ENCODE assay signal across 1 cellular context in the genomic region with DNA sequence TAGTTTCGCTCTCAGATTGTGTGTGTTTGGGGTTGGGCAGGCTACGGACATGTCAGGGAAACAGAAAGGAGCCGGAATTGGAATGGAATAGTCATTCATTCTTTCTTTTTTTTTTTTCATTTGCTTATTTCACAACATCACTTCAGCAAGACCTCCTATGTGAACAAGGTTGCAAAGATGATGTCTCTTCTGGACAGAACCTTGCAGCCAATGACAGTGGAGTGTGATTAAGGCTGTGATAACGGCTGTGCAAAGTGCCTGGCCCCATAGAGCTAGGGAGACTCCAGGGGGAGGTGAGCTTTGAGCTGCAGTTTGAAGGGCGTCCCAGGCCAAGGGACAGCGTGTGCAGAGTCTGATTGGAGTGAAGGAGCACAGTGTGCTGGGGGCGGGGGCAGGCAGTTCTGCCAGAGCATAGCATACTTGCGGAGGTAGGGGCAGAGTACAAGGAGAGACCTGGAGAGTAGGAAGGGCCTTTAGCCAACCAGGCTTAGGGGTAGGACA.
TF ChIP-seq lines count a peak whose summit lies in the region.

No MANE protein-coding gene starts in this region.

TF ChIP-seq in HepG2, 621 proteins besides CTCF, POLR2A, EP300 and RAD21 (continued from another document and continues in another):
- TF ChIP-seq, protein P1, sequence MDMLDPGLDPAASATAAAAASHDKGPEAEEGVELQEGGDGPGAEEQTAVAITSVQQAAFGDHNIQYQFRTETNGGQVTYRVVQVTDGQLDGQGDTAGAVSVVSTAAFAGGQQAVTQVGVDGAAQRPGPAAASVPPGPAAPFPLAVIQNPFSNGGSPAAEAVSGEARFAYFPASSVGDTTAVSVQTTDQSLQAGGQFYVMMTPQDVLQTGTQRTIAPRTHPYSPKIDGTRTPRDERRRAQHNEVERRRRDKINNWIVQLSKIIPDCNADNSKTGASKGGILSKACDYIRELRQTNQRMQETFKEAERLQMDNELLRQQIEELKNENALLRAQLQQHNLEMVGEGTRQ (IDR thresholded peaks at IDR 0.05; ENCODE audit: low read depth, low read length) = no peak
- TF ChIP-seq, protein P1 (CRISPR knock-in tag; IDR thresholded peaks at IDR 0.05; ENCODE audit: borderline replicate concordance) = no peak
- TF ChIP-seq ZNF44 (CRISPR knock-in tag; IDR thresholded peaks at IDR 0.05) (no peak), HOXD1 (CRISPR knock-in tag; IDR thresholded peaks at IDR 0.05) (no peak), MAZ (IDR thresholded peaks at IDR 0.05; ENCODE audit: borderline replicate concordance, low read depth, low read length) (peak; percentile 70; the same call in 1 of the 2 replicates), MAZ (CRISPR knock-in tag; IDR thresholded peaks at IDR 0.05; ENCODE audit: low read depth) (no peak), ZNF678 (CRISPR knock-in tag; IDR thresholded peaks at IDR 0.05) (no peak), NFKBIZ (CRISPR knock-in tag; IDR thresholded peaks at IDR 0.05) (no peak), CBX5 (CRISPR knock-in tag; IDR thresholded peaks at IDR 0.05; ENCODE audit: borderline replicate concordance) (no peak; the same call in 1 of the 2 replicates), ZNF367 (CRISPR knock-in tag; IDR thresholded peaks at IDR 0.05; ENCODE audit: borderline replicate concordance) (no peak), ZNF850 (CRISPR knock-in tag; conservative IDR thresholded peaks at IDR 0.05) (no peak), KDM6A (CRISPR knock-in tag; IDR thresholded peaks at IDR 0.05; ENCODE audit: low read depth) (peak; percentile 52; the same call in 1 of the 2 replicates), YEATS4 (CRISPR knock-in tag; IDR thresholded peaks at IDR 0.05; ENCODE audit: borderline replicate concordance) (peak; percentile 58; the same call in 1 of the 2 replicates), SUZ12 (IDR thresholded peaks at IDR 0.05; ENCODE audit: low read depth, low read length) (no peak), TBL1XR1 (IDR thresholded peaks at IDR 0.05; ENCODE audit: borderline replicate concordance, low read length, partially characterized antibody) (no peak), SAFB2 (CRISPR knock-in tag; IDR thresholded peaks at IDR 0.05; ENCODE audit: borderline replicate concordance, low read depth) (no peak), ZNF556 (CRISPR knock-in tag; IDR thresholded peaks at IDR 0.05; ENCODE audit: borderline replicate concordance) (no peak), ZSCAN12 (CRISPR knock-in tag; IDR thresholded peaks at IDR 0.05) (no peak), DNMT3B (CRISPR knock-in tag; conservative IDR thresholded peaks at IDR 0.05) (no peak), MED13 (CRISPR knock-in tag; IDR thresholded peaks at IDR 0.05) (no peak), HOXA9 (CRISPR knock-in tag; IDR thresholded peaks at IDR 0.05; ENCODE audit: borderline replicate concordance) (no peak), FOXK2 (IDR thresholded peaks at IDR 0.05) (no peak; the same call in 1 of the 2 replicates), ZNF781 (CRISPR knock-in tag; IDR thresholded peaks at IDR 0.05; ENCODE audit: borderline replicate concordance, not compliant biosample characterization) (no peak), TAF1 (CRISPR knock-in tag; IDR thresholded peaks at IDR 0.05) (peak; percentile 51), TMF1 (CRISPR knock-in tag; IDR thresholded peaks at IDR 0.05; ENCODE audit: low read depth) (no peak), NCOR1 (IDR thresholded peaks at IDR 0.05; ENCODE audit: borderline replicate concordance, low read length) (peak; percentile 95), CC2D1A (CRISPR knock-in tag; IDR thresholded peaks at IDR 0.05) (no peak), HDAC2 (CRISPR knock-in tag; IDR thresholded peaks at IDR 0.05) (peak; percentile 85), BCL6 (CRISPR knock-in tag; IDR thresholded peaks at IDR 0.05) (peak; percentile 4; the same call in 1 of the 2 replicates), ZBTB7A (CRISPR knock-in tag; IDR thresholded peaks at IDR 0.05) (no peak), JUNB (CRISPR knock-in tag; IDR thresholded peaks at IDR 0.05; ENCODE audit: borderline replicate concordance) (peak; percentile 45; the same call in 1 of the 2 replicates), CCAR2 (optimal IDR thresholded peaks at IDR 0.05; ENCODE audit: low read depth, low read length) (no peak), ATF7 (IDR thresholded peaks at IDR 0.05) (peak; percentile 20; the same call in 1 of the 2 replicates), ATF7 (CRISPR knock-in tag; IDR thresholded peaks at IDR 0.05) (no peak), ZNF350 (CRISPR knock-in tag; IDR thresholded peaks at IDR 0.05; ENCODE audit: borderline replicate concordance, low read depth) (peak; percentile 63), ZFP90 (CRISPR knock-in tag; IDR thresholded peaks at IDR 0.05; ENCODE audit: borderline replicate concordance) (0 out of 2 replicates have a peak, but pooled peaks have one; percentile 39)
- TF ChIP-seq, protein P2, sequence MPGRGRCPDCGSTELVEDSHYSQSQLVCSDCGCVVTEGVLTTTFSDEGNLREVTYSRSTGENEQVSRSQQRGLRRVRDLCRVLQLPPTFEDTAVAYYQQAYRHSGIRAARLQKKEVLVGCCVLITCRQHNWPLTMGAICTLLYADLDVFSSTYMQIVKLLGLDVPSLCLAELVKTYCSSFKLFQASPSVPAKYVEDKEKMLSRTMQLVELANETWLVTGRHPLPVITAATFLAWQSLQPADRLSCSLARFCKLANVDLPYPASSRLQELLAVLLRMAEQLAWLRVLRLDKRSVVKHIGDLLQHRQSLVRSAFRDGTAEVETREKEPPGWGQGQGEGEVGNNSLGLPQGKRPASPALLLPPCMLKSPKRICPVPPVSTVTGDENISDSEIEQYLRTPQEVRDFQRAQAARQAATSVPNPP (CRISPR knock-in tag; IDR thresholded peaks at IDR 0.05) = no peak
- TF ChIP-seq, protein P3, sequence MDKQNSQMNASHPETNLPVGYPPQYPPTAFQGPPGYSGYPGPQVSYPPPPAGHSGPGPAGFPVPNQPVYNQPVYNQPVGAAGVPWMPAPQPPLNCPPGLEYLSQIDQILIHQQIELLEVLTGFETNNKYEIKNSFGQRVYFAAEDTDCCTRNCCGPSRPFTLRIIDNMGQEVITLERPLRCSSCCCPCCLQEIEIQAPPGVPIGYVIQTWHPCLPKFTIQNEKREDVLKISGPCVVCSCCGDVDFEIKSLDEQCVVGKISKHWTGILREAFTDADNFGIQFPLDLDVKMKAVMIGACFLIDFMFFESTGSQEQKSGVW (CRISPR knock-in tag; IDR thresholded peaks at IDR 0.05; ENCODE audit: borderline replicate concordance) = no peak
- TF ChIP-seq, protein P4, sequence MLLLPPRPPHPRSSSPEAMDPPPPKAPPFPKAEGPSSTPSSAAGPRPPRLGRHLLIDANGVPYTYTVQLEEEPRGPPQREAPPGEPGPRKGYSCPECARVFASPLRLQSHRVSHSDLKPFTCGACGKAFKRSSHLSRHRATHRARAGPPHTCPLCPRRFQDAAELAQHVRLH (CRISPR knock-in tag; IDR thresholded peaks at IDR 0.05; ENCODE audit: borderline replicate concordance, low read depth) = peak; percentile 59; the same call in 1 of the 2 replicates
- TF ChIP-seq, protein P5, sequence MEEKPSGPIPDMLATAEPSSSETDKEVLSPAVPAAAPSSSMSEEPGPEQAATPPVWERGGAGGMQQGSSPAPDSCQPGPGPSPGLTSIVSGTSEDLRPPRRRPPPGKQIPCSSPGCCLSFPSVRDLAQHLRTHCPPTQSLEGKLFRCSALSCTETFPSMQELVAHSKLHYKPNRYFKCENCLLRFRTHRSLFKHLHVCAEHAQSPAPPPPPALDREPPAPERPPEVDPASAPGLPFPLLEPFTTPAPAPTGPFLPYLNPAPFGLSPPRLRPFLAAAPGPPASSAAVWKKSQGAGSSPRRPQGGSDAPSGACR (CRISPR knock-in tag; IDR thresholded peaks at IDR 0.05) = peak; percentile 65; the same call in 1 of the 2 replicates
- TF ChIP-seq, protein P6, sequence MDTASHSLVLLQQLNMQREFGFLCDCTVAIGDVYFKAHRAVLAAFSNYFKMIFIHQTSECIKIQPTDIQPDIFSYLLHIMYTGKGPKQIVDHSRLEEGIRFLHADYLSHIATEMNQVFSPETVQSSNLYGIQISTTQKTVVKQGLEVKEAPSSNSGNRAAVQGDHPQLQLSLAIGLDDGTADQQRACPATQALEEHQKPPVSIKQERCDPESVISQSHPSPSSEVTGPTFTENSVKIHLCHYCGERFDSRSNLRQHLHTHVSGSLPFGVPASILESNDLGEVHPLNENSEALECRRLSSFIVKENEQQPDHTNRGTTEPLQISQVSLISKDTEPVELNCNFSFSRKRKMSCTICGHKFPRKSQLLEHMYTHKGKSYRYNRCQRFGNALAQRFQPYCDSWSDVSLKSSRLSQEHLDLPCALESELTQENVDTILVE (CRISPR knock-in tag; IDR thresholded peaks at IDR 0.05) = 0 out of 2 replicates have a peak, but pooled peaks have one; percentile 27
- TF ChIP-seq, protein P7, sequence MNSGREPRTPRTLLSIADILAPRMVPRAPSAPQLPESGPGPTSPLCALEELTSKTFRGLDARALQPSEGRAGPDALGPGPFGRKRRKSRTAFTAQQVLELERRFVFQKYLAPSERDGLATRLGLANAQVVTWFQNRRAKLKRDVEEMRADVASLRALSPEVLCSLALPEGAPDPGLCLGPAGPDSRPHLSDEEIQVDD (CRISPR knock-in tag; IDR thresholded peaks at IDR 0.05; ENCODE audit: borderline replicate concordance) = no peak
- TF ChIP-seq, protein P8, sequence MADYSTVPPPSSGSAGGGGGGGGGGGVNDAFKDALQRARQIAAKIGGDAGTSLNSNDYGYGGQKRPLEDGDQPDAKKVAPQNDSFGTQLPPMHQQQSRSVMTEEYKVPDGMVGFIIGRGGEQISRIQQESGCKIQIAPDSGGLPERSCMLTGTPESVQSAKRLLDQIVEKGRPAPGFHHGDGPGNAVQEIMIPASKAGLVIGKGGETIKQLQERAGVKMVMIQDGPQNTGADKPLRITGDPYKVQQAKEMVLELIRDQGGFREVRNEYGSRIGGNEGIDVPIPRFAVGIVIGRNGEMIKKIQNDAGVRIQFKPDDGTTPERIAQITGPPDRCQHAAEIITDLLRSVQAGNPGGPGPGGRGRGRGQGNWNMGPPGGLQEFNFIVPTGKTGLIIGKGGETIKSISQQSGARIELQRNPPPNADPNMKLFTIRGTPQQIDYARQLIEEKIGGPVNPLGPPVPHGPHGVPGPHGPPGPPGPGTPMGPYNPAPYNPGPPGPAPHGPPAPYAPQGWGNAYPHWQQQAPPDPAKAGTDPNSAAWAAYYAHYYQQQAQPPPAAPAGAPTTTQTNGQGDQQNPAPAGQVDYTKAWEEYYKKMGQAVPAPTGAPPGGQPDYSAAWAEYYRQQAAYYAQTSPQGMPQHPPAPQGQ (CRISPR knock-in tag; IDR thresholded peaks at IDR 0.05; ENCODE audit: borderline replicate concordance) = no peak
- TF ChIP-seq, protein P9, sequence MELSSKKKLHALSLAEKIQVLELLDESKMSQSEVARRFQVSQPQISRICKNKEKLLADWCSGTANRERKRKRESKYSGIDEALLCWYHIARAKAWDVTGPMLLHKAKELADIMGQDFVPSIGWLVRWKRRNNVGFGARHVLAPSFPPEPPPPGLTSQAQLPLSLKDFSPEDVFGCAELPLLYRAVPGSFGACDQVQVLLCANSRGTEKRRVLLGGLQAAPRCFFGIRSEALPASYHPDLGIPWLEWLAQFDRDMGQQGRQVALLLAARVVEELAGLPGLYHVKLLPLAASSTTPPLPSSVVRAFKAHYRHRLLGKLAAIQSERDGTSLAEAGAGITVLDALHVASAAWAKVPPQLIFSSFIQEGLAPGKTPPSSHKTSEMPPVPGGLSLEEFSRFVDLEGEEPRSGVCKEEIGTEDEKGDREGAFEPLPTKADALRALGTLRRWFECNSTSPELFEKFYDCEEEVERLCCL (CRISPR knock-in tag; IDR thresholded peaks at IDR 0.05; ENCODE audit: borderline replicate concordance) = no peak
- TF ChIP-seq, protein P10, sequence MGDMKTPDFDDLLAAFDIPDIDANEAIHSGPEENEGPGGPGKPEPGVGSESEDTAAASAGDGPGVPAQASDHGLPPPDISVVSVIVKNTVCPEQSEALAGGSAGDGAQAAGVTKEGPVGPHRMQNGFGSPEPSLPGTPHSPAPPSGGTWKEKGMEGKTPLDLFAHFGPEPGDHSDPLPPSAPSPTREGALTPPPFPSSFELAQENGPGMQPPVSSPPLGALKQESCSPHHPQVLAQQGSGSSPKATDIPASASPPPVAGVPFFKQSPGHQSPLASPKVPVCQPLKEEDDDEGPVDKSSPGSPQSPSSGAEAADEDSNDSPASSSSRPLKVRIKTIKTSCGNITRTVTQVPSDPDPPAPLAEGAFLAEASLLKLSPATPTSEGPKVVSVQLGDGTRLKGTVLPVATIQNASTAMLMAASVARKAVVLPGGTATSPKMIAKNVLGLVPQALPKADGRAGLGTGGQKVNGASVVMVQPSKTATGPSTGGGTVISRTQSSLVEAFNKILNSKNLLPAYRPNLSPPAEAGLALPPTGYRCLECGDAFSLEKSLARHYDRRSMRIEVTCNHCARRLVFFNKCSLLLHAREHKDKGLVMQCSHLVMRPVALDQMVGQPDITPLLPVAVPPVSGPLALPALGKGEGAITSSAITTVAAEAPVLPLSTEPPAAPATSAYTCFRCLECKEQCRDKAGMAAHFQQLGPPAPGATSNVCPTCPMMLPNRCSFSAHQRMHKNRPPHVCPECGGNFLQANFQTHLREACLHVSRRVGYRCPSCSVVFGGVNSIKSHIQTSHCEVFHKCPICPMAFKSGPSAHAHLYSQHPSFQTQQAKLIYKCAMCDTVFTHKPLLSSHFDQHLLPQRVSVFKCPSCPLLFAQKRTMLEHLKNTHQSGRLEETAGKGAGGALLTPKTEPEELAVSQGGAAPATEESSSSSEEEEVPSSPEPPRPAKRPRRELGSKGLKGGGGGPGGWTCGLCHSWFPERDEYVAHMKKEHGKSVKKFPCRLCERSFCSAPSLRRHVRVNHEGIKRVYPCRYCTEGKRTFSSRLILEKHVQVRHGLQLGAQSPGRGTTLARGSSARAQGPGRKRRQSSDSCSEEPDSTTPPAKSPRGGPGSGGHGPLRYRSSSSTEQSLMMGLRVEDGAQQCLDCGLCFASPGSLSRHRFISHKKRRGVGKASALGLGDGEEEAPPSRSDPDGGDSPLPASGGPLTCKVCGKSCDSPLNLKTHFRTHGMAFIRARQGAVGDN (CRISPR knock-in tag; IDR thresholded peaks at IDR 0.05) = peak; percentile 77
- TF ChIP-seq, protein P11, sequence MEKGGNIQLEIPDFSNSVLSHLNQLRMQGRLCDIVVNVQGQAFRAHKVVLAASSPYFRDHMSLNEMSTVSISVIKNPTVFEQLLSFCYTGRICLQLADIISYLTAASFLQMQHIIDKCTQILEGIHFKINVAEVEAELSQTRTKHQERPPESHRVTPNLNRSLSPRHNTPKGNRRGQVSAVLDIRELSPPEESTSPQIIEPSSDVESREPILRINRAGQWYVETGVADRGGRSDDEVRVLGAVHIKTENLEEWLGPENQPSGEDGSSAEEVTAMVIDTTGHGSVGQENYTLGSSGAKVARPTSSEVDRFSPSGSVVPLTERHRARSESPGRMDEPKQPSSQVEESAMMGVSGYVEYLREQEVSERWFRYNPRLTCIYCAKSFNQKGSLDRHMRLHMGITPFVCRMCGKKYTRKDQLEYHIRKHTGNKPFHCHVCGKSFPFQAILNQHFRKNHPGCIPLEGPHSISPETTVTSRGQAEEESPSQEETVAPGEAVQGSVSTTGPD (CRISPR knock-in tag; IDR thresholded peaks at IDR 0.05) = no peak
